Comparison of ENCODE assay signal across 16 cellular contexts in the genomic region with DNA sequence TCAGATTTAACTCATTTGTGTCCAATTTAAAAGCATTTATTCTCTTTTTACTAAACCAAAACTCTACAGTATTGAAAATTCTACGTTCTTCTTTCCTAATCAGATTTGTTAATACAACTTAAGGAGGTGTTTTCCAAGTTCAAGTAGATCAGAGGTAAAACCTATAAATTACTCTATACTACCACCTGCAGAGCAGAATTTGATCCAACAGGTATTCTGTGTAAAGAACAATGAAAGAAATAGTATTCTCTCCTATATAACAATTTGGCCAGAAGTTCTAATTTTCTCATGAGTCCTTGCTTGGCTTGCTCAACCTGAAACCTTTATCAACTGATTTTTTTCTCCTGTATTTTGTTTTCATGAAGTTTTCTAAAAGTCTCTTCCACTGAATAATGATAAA. TPM values are rescaled to one million over a fixed set of nuclear protein-coding genes. Genes with fewer than 3 reads are reported as not detected.
DNase-seq lines count a peak whose midpoint lies in the region; ATAC-seq and TF ChIP-seq lines count a peak whose summit lies in the region.
"Had no signal": no experiment of that assay in that cellular context is flagged by ENCODE, and none has a peak within 500 bp of the region (broad histone marks: within the 10 kb centered on the region; RNA-seq: fewer than 3 reads in every experiment).

No MANE protein-coding gene starts in this region.

- H3K9me3 ChIP-seq in muscle layer of duodenum (ENCODE audit: control insufficient read depth in 1 of 2, low read length in 2 of 2) (no peaks in the 10 kb centered on the region), osteoblast (ENCODE audit: low read depth, low read length) (no peaks in the 10 kb centered on the region)

- H2AFZ ChIP-seq in osteoblast (ENCODE audit: low read length) = no peak overlapping the region
- H2AFZ ChIP-seq: GM23338 had no signal

- no peak overlapping the region for H3K27ac ChIP-seq in 22Rv1
- H3K27ac ChIP-seq in cingulate gyrus (ENCODE audit: low read depth, low read length) = peak overlapping the region; percentile 93
- peak overlapping the region; percentile 74 for H3K27ac ChIP-seq in muscle layer of duodenum (ENCODE audit: low read length)
- no peak overlapping the region for H3K27ac ChIP-seq in osteoblast (ENCODE audit: low read depth, low read length)

- no peaks in the 10 kb centered on the region for H3K27me3 ChIP-seq in muscle layer of duodenum (ENCODE audit: low read depth, low read length)
- no peaks in the 10 kb centered on the region for H3K27me3 ChIP-seq in osteoblast (ENCODE audit: insufficient read depth, low read length)

- TF ChIP-seq CTCF in 22Rv1 (IDR thresholded peaks at IDR 0.05) (peak; percentile 33; the same call in 1 of the 2 replicates), LNCAP (IDR thresholded peaks at IDR 0.05) (peak; percentile 39), osteoblast (IDR thresholded peaks at IDR 0.05; ENCODE audit: extremely low read depth, low read depth, low read length) (no peak)

- no peak overlapping the region for H3K4me2 ChIP-seq in osteoblast (ENCODE audit: insufficient read depth, low read length)
- H3K4me2 ChIP-seq: GM23338 had no signal

- H3K36me3 ChIP-seq in muscle layer of duodenum (ENCODE audit: control insufficient read depth in 1 of 2, insufficient read depth in 2 of 2, low read length in 2 of 2) (peaks cover 0 to 3% of the 10 kb centered on the region in 2 donors), osteoblast (ENCODE audit: insufficient read depth, low read length) (peaks cover 16% of the 10 kb centered on the region)

- DNase-seq in NCI-H1417 (lab: John Stamatoyannopoulos, UW) = no peak
- DNase-seq in NCI-H2107 (lab: John Stamatoyannopoulos, UW) = no peak
- no peak for DNase-seq in osteoblast (ENCODE audit: insufficient read length, low spot score, missing footprints)
- DNase-seq: activated naive CD4-positive, alpha-beta T cell treated with anti-CD3 and anti-CD28 coated beads, Interleukin-2, amount 10 ng/mL, durations not matched to agents 7 days and 5 days; DMS153; foreskin fibroblast; kidney; NCI-H1417 treated with DMSO at 0.1 percent for 48 hours; NCI-H526; SIG-M5 had no signal

- H4K20me1 ChIP-seq in osteoblast (ENCODE audit: insufficient read depth, low read length) = peaks cover 22% of the 10 kb centered on the region

- peaks cover 84% of the 10 kb centered on the region for H3K79me2 ChIP-seq in osteoblast (ENCODE audit: insufficient read depth, low read length)

- no peak overlapping the region for H3K4me3 ChIP-seq in muscle layer of duodenum (ENCODE audit: low read depth in 1 of 2, low read length in 2 of 2)
- H3K4me3 ChIP-seq in osteoblast (ENCODE audit: insufficient read depth, low read length) = no peak overlapping the region
- H3K4me3 ChIP-seq: GM23338 had no signal

- peaks cover 8% of the 10 kb centered on the region in 2 donors for H3K4me1 ChIP-seq in muscle layer of duodenum (ENCODE audit: control insufficient read depth in 1 of 2, insufficient read depth in 2 of 2, low read length in 2 of 2)
- peaks cover 17% of the 10 kb centered on the region for H3K4me1 ChIP-seq in osteoblast (ENCODE audit: insufficient read depth, low read length)

- ATAC-seq in GM18870 (IDR thresholded peaks at IDR 0.05; ENCODE audit: unreplicated experiment) = no peak

RNA-seq across cellular contexts. Expression of a gene that starts 28.5 kb away (rescaled TPM):
- total RNA-seq in osteoblast = 486 and 573 TPM in 2 replicates

Comparison
In these comparisons a context has a peak if more than half of its experiments do, and no peak if none do; other contexts are left out.
1. H3K27ac ChIP-seq: peak in cingulate gyrus (single experiment) and muscle layer of duodenum (single experiment); none in 22Rv1 (single experiment) and osteoblast (single experiment).